In genomic region chr4:41991916-41992767, GRCh38 we compare ENCODE assay signal across 8 cellular contexts. TPM values are rescaled to one million over a fixed set of nuclear protein-coding genes. Genes with fewer than 3 reads are reported as not detected.
DNase-seq lines count a peak whose midpoint lies in the region; ATAC-seq, FAIRE-seq and TF ChIP-seq lines count a peak whose summit lies in the region.

No MANE protein-coding gene starts in this region.

- H3K27me3 Mint-ChIP-seq in nephron (ENCODE audit: low read depth), result no peaks in the 10 kb centered on the region

- DNase-seq in ELR (ENCODE audit: low read depth), result peak; percentile 56
- DNase-seq in LoVo (ENCODE audit: low spot score), result peak; percentile 79
- peak; percentile 70 for DNase-seq in bronchial epithelial cell (ENCODE audit: low read depth)
- no peak for DNase-seq in GF-D8 (lab: John Stamatoyannopoulos, UW)
- no peak for DNase-seq in COR-L47 (lab: John Stamatoyannopoulos, UW)

- ATAC-seq in HG03565 (IDR thresholded peaks at IDR 0.05; ENCODE audit: unreplicated experiment), result no peak
- no peak for ATAC-seq in GM21515 (IDR thresholded peaks at IDR 0.05; ENCODE audit: unreplicated experiment)

- no peak for TF ChIP-seq CTCF in bronchial epithelial cell (IDR thresholded peaks at IDR 0.05; ENCODE audit: insufficient read depth, low read length, severe bottlenecking)
- no peak for TF ChIP-seq CTCF in nephron (IDR thresholded peaks at IDR 0.05; ENCODE audit: unreplicated experiment in 3 of 3)

- no peaks in the 10 kb centered on the region for H3K36me3 ChIP-seq in bronchial epithelial cell (ENCODE audit: control insufficient read depth, insufficient read depth, low read length)

- H3K27ac Mint-ChIP-seq in nephron, result no peak overlapping the region

- no peak overlapping the region for H3K4me3 ChIP-seq in bronchial epithelial cell (ENCODE audit: low read depth, low read length)

- FAIRE-seq in bronchial epithelial cell (lab: Jason Lieb, UNC), result no peak

- peaks cover 24% of the 10 kb centered on the region for H3K4me1 Mint-ChIP-seq in nephron

- no peaks in the 10 kb centered on the region for H3K9me3 Mint-ChIP-seq in nephron

- H3K4me3 Mint-ChIP-seq in nephron, result peak overlapping the region; percentile 93 to 100 (median 97)

- H3K36me3 Mint-ChIP-seq in nephron (ENCODE audit: low read depth), result no peaks in the 10 kb centered on the region

- no peaks in the 10 kb centered on the region for H3K27me3 ChIP-seq in bronchial epithelial cell (ENCODE audit: control insufficient read depth, insufficient read depth, low read length)

RNA-seq across cellular contexts. Expression of gene SLC30A9, which starts 1.8 kb away (rescaled TPM):
- total RNA-seq in bronchial epithelial cell, result 49.4 and 54.5 TPM in 2 replicates

RNA-seq across cellular contexts. Expression of gene DCAF4L1, which starts 10.6 kb away (rescaled TPM):
- total RNA-seq in bronchial epithelial cell, result 0.26 and 0.90 TPM in 2 replicates

RNA-seq across cellular contexts. Expression of gene TMEM33, which starts 56.9 kb away (rescaled TPM):
- 63.5 and 106 TPM in 2 replicates for total RNA-seq in bronchial epithelial cell

Comparison
In these comparisons a context has a peak if more than half of its experiments do, and no peak if none do; other contexts are left out.
1. DNase-seq: peak in ELR (single experiment), LoVo (single experiment) and bronchial epithelial cell (single experiment); none in GF-D8 (single experiment) and COR-L47 (single experiment).